2 cellular contexts compared by ENCODE assay signal in genomic region chr14:36655571-36655962, GRCh38.
TF ChIP-seq lines count a peak whose summit lies in the region.

No MANE protein-coding gene starts in this region.

TF ChIP-seq in SK-N-SH, 30 proteins besides CTCF, POLR2A, EP300 and RAD21 (continued from another document):
- TF ChIP-seq MEF2A (IDR thresholded peaks at IDR 0.05; ENCODE audit: borderline replicate concordance, low read depth) (no peak), SMC3 (IDR thresholded peaks at IDR 0.05; ENCODE audit: low read depth, low read length) (no peak), RCOR1 (IDR thresholded peaks at IDR 0.05; ENCODE audit: low read length) (no peak), USF1 (IDR thresholded peaks at IDR 0.05; ENCODE audit: borderline replicate concordance, low read depth) (no peak)

TF ChIP-seq in SK-N-SH treated with all-trans-retinoic acid at 6 μM for 48 hours, 23 proteins besides CTCF, POLR2A, EP300 and RAD21 (continued from another document):
- TF ChIP-seq, protein P1, sequence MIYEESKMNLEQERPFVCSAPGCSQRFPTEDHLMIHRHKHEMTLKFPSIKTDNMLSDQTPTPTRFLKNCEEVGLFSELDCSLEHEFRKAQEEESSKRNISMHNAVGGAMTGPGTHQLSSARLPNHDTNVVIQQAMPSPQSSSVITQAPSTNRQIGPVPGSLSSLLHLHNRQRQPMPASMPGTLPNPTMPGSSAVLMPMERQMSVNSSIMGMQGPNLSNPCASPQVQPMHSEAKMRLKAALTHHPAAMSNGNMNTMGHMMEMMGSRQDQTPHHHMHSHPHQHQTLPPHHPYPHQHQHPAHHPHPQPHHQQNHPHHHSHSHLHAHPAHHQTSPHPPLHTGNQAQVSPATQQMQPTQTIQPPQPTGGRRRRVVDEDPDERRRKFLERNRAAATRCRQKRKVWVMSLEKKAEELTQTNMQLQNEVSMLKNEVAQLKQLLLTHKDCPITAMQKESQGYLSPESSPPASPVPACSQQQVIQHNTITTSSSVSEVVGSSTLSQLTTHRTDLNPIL (CRISPR knock-in tag; IDR thresholded peaks at IDR 0.05; ENCODE audit: low read depth) = no peak
- TF ChIP-seq ISL1 (CRISPR knock-in tag; IDR thresholded peaks at IDR 0.05) = no peak
- TF ChIP-seq ZFP30 (CRISPR knock-in tag; IDR thresholded peaks at IDR 0.05) = no peak
- TF ChIP-seq ZNF565 (CRISPR knock-in tag; conservative IDR thresholded peaks at IDR 0.05; ENCODE audit: low read depth) = no peak
- TF ChIP-seq OSR1 (CRISPR knock-in tag; IDR thresholded peaks at IDR 0.05) = no peak
- TF ChIP-seq GLIS3 (CRISPR knock-in tag; IDR thresholded peaks at IDR 0.05) = no peak
- TF ChIP-seq SNAI2 (CRISPR knock-in tag; IDR thresholded peaks at IDR 0.05) = no peak
- TF ChIP-seq ZNF8 (CRISPR knock-in tag; IDR thresholded peaks at IDR 0.05) = no peak
- TF ChIP-seq, protein P2, sequence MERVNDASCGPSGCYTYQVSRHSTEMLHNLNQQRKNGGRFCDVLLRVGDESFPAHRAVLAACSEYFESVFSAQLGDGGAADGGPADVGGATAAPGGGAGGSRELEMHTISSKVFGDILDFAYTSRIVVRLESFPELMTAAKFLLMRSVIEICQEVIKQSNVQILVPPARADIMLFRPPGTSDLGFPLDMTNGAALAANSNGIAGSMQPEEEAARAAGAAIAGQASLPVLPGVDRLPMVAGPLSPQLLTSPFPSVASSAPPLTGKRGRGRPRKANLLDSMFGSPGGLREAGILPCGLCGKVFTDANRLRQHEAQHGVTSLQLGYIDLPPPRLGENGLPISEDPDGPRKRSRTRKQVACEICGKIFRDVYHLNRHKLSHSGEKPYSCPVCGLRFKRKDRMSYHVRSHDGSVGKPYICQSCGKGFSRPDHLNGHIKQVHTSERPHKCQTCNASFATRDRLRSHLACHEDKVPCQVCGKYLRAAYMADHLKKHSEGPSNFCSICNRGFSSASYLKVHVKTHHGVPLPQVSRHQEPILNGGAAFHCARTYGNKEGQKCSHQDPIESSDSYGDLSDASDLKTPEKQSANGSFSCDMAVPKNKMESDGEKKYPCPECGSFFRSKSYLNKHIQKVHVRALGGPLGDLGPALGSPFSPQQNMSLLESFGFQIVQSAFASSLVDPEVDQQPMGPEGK (CRISPR knock-in tag; IDR thresholded peaks at IDR 0.05; ENCODE audit: borderline replicate concordance) = no peak
- TF ChIP-seq, protein P3, sequence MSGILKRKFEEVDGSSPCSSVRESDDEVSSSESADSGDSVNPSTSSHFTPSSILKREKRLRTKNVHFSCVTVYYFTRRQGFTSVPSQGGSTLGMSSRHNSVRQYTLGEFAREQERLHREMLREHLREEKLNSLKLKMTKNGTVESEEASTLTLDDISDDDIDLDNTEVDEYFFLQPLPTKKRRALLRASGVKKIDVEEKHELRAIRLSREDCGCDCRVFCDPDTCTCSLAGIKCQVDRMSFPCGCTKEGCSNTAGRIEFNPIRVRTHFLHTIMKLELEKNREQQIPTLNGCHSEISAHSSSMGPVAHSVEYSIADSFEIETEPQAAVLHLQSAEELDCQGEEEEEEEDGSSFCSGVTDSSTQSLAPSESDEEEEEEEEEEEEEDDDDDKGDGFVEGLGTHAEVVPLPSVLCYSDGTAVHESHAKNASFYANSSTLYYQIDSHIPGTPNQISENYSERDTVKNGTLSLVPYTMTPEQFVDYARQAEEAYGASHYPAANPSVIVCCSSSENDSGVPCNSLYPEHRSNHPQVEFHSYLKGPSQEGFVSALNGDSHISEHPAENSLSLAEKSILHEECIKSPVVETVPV (CRISPR knock-in tag; IDR thresholded peaks at IDR 0.05) = no peak
- no peak for TF ChIP-seq CSDC2 (CRISPR knock-in tag; IDR thresholded peaks at IDR 0.05)
